2 cellular contexts compared by ENCODE assay signal in genomic region chr3:133941390-133941789, GRCh38.
TF ChIP-seq lines count a peak whose summit lies in the region.

No MANE protein-coding gene starts in this region.

TF ChIP-seq in liver, 16 proteins besides CTCF, POLR2A, EP300 and RAD21:
- no peak for TF ChIP-seq REST (IDR thresholded peaks at IDR 0.05)
- TF ChIP-seq ATF3 (IDR thresholded peaks at IDR 0.05): no peak
- TF ChIP-seq TAF1 (conservative IDR thresholded peaks at IDR 0.05): no peak
- TF ChIP-seq JUND (IDR thresholded peaks at IDR 0.05): no peak
- TF ChIP-seq, protein P1, sequence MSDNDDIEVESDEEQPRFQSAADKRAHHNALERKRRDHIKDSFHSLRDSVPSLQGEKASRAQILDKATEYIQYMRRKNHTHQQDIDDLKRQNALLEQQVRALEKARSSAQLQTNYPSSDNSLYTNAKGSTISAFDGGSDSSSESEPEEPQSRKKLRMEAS (IDR thresholded peaks at IDR 0.05): no peak
- TF ChIP-seq FOXA1 (IDR thresholded peaks at IDR 0.05): no peak
- peak; percentile 52 for TF ChIP-seq HNF4G (IDR thresholded peaks at IDR 0.05)
- TF ChIP-seq HNF4A (conservative IDR thresholded peaks at IDR 0.05): peak; percentile 89 to 97
- no peak for TF ChIP-seq EGR1 (IDR thresholded peaks at IDR 0.05; ENCODE audit: low read depth in 2 of 2)
- no peak for TF ChIP-seq NR2F2 (IDR thresholded peaks at IDR 0.05)
- TF ChIP-seq YY1 (IDR thresholded peaks at IDR 0.05): no peak
- TF ChIP-seq ZBTB33 (IDR thresholded peaks at IDR 0.05): no peak
- peak; percentile 16 for TF ChIP-seq FOXA2 (IDR thresholded peaks at IDR 0.05)
- no peak for TF ChIP-seq GABPA (IDR thresholded peaks at IDR 0.05 in 1 of 2, conservative IDR thresholded peaks at IDR 0.05 in 1 of 2)
- peak; percentile 64 to 94 for TF ChIP-seq RXRA (IDR thresholded peaks at IDR 0.05)
- TF ChIP-seq SP1 (IDR thresholded peaks at IDR 0.05): peak; percentile 32

TF ChIP-seq in HepG2, 621 proteins besides CTCF, POLR2A, EP300 and RAD21 (continued from another document):
- TF ChIP-seq ZNF607 (CRISPR knock-in tag; IDR thresholded peaks at IDR 0.05; ENCODE audit: borderline replicate concordance): no peak
- TF ChIP-seq, protein P2, sequence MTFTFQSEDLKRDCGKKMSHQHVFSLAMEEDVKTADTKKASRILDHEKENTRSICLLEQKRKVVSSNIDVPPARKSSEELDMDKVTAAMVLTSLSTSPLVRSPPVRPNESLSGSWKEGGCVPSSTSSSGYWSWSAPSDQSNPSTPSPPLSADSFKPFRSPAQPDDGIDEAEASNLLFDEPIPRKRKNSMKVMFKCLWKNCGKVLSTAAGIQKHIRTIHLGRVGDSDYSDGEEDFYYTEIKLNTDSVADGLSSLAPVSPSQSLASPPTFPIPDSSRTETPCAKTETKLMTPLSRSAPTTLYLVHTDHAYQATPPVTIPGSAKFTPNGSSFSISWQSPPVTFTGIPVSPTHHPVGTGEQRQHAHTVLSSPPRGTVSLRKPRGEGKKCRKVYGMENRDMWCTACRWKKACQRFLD (CRISPR knock-in tag; IDR thresholded peaks at IDR 0.05; ENCODE audit: borderline replicate concordance): no peak
